8 cellular contexts compared by ENCODE assay signal in the genomic region with DNA sequence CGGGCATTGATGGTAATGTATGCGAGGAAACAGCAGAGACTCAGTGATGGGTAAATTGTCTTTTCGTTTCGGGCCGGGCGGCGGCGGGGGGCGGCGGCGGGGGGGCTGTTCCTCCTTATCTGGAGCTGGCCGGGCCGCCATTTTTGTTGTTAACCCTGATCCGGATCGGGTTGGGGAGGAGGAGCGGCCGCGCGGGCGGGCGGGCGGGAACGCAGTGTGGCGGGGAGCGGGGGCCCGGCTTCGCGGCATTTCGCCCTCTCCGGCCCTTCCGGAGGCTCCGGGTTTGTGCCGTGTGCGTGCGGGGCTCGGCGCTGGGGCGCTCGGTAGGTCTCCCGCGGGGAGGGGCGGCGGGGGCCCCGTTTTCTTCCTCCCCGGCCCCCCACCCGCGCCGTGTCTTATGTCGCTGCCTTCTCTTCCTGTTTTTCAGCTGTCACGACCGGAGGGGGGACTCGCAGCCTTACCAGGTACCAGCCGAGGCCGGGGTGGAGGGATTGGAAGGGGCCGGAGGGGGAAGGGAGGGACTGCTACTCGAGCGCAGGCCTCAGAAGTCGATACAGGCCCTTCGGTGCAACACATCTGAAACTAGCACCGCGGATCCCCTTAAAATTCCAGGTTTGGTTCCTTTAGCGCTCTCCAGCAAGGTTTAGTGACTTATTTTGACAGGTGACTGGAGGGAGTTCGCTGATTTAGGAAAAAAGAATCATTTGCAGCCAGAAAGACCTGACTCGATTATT. TPM values are rescaled to one million over a fixed set of nuclear protein-coding genes. Genes with fewer than 3 reads are reported as not detected.
DNase-seq lines count a peak whose midpoint lies in the region; ATAC-seq lines count a peak whose summit lies in the region.

No MANE protein-coding gene starts in this region.

- peaks cover 2% of the 10 kb centered on the region for H3K9me3 Mint-ChIP-seq in activated CD8-positive, alpha-beta memory T cell treated with anti-CD3 and anti-CD28 coated beads, Interleukin-2, amount 10 ng/mL, durations not matched to agents 7 days and 5 days (ENCODE audit: low read depth)
- no peaks in the 10 kb centered on the region for H3K9me3 Mint-ChIP-seq in effector memory CD8-positive, alpha-beta T cell

- in situ Hi-C loops in HAP-1 (cut with MboI; ENCODE audit: low sequenced_read_pairs) = no loop called here

- DNase-seq in DMS79 treated with DMSO at 0.1 percent for 48 hours (lab: John Stamatoyannopoulos, UW) = peak; percentile 9
- peak in 1 of 2 experiments; percentile 74 for DNase-seq in HAP-1 (ENCODE audit: low spot score in 2 of 2)
- DNase-seq in NCI-H128 (lab: John Stamatoyannopoulos, UW; ENCODE audit: unreplicated experiment) = peak; percentile 1
- peak; percentile 79 for DNase-seq in activated CD8-positive, alpha-beta memory T cell treated with anti-CD3 and anti-CD28 coated beads, Interleukin-2, amount 10 ng/mL, durations not matched to agents 7 days and 5 days
- peak; percentile 49 to 54 (median 51) for DNase-seq in effector memory CD8-positive, alpha-beta T cell
- DNase-seq in mesenteric fat pad (ENCODE audit: low spot score) = peak; percentile 92
- peak; percentile 46 for DNase-seq in stimulated activated CD8-positive, alpha-beta memory T cell treated with anti-CD3 and anti-CD28 coated beads, Interleukin-12 subunit alpha, Interleukin-12 subunit beta, amount 100 ng/mL, for 4 hours (ENCODE audit: low read depth)
- no peak for DNase-seq in NCI-H2029 treated with DMSO at 0.1 percent for 48 hours (lab: John Stamatoyannopoulos, UW)

- no peaks in the 10 kb centered on the region for H3K27me3 ChIP-seq in HAP-1 (ENCODE audit: low read depth)

- peak; percentile 27 for ATAC-seq in activated CD8-positive, alpha-beta memory T cell treated with anti-CD3 and anti-CD28 coated beads, Interleukin-2, amount 10 ng/mL, durations not matched to agents 7 days and 5 days
- ATAC-seq in effector memory CD8-positive, alpha-beta T cell (replicated peaks) = peak; percentile 23

- H3K4me3 Mint-ChIP-seq in activated CD8-positive, alpha-beta memory T cell treated with anti-CD3 and anti-CD28 coated beads, Interleukin-2, amount 10 ng/mL, durations not matched to agents 7 days and 5 days = peak overlapping the region; percentile 95
- H3K4me3 Mint-ChIP-seq in effector memory CD8-positive, alpha-beta T cell = peak overlapping the region; percentile 96 to 97

- peaks cover 48% of the 10 kb centered on the region for H3K36me3 ChIP-seq in HAP-1 (replicated peaks)

- peak overlapping the region; percentile 93 for H3K27ac Mint-ChIP-seq in activated CD8-positive, alpha-beta memory T cell treated with anti-CD3 and anti-CD28 coated beads, Interleukin-2, amount 10 ng/mL, durations not matched to agents 7 days and 5 days
- peak overlapping the region; percentile 99 to 100 for H3K27ac Mint-ChIP-seq in effector memory CD8-positive, alpha-beta T cell

- H3K4me1 Mint-ChIP-seq in activated CD8-positive, alpha-beta memory T cell treated with anti-CD3 and anti-CD28 coated beads, Interleukin-2, amount 10 ng/mL, durations not matched to agents 7 days and 5 days = peaks cover 56% of the 10 kb centered on the region
- peaks cover 51 to 67% of the 10 kb centered on the region in 2 donors for H3K4me1 Mint-ChIP-seq in effector memory CD8-positive, alpha-beta T cell (ENCODE audit: low read depth in 2 of 2)

- no peaks in the 10 kb centered on the region for H3K9me3 ChIP-seq in HAP-1

- peaks cover 60% of the 10 kb centered on the region for H3K36me3 Mint-ChIP-seq in activated CD8-positive, alpha-beta memory T cell treated with anti-CD3 and anti-CD28 coated beads, Interleukin-2, amount 10 ng/mL, durations not matched to agents 7 days and 5 days
- H3K36me3 Mint-ChIP-seq in effector memory CD8-positive, alpha-beta T cell (ENCODE audit: insufficient read depth) = peaks cover 74% of the 10 kb centered on the region

- H3K4me1 ChIP-seq in HAP-1 = peaks cover 7% of the 10 kb centered on the region

- CTCF ChIA-PET in activated CD8-positive, alpha-beta memory T cell treated with anti-CD3 and anti-CD28 coated beads, Interleukin-2, amount 10 ng/mL, durations not matched to agents 7 days and 5 days (lab: Charles Lee) = interaction anchor here (1.3 to 3.1 kb wide), 2 partner anchors 9 to 12 kb away, joined by 3 to 11 read pairs; no protein-coding TSS in a partner anchor

- peak overlapping the region; percentile 83 for H3K4me3 ChIP-seq in HAP-1

- no peaks in the 10 kb centered on the region for H3K27me3 Mint-ChIP-seq in activated CD8-positive, alpha-beta memory T cell treated with anti-CD3 and anti-CD28 coated beads, Interleukin-2, amount 10 ng/mL, durations not matched to agents 7 days and 5 days
- no peaks in the 10 kb centered on the region for H3K27me3 Mint-ChIP-seq in effector memory CD8-positive, alpha-beta T cell

RNA-seq across cellular contexts. Expression of a gene that starts 0.8 kb away (rescaled TPM):
- total RNA-seq in activated CD8-positive, alpha-beta memory T cell treated with anti-CD3 and anti-CD28 coated beads, Interleukin-2, amount 10 ng/mL, durations not matched to agents 7 days and 5 days = 100 to 1,000 TPM; 128 to 141 TPM
- 107 TPM for total RNA-seq in mesenteric fat pad
